ENCODE assay signal across 25 cellular contexts in the genomic region with DNA sequence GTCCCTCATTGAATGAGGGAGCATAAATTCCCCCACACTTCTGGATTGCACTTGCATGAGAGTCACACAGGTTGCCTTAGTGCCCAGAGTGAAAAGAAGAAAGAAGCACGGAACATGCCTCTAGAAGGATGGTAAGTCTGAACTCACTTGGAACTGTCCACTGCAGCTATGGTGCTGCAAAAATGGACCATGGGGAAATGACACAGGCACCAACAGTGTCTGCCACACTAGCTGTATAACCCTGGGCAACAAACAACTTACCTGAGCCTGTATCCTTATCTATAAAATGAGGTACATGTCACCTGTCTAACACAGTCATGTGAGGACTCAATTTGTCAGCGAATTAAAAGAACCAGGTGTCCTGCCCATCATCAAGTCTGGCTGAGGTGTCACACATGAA.
"Had no signal": no experiment of that assay in that cellular context is flagged by ENCODE, and none has a peak within 500 bp of the region (broad histone marks: within the 10 kb centered on the region; RNA-seq: fewer than 3 reads in every experiment).

No MANE protein-coding gene starts in this region.

- H3K4me1 ChIP-seq: body of pancreas, lower lobe of right lung, pancreas, prostate gland, tibial nerve had no signal

- H3K27ac ChIP-seq: body of pancreas, cardiac muscle cell, coronary artery, dorsolateral prefrontal cortex, lower lobe of right lung, pancreas, prostate gland, spleen, tibial nerve, VCaP had no signal

- H3K9me3 ChIP-seq: body of pancreas, lower lobe of right lung, pancreas, prostate gland, spleen had no signal

- H3K27me3 ChIP-seq: body of pancreas, cardiac muscle cell, pancreas, spleen, tibial nerve had no signal

- H3K4me3 ChIP-seq: body of pancreas, cardiac muscle cell, coronary artery, dorsolateral prefrontal cortex, lower lobe of right lung, pancreas, prostate gland, spleen, tibial nerve had no signal

- DNase-seq: activated CD4-positive, alpha-beta T cell treated with anti-CD3 and anti-CD28 coated beads for 48 hours; activated CD4-positive, alpha-beta T cell treated with anti-CD3 and anti-CD28 coated beads, Interleukin-2, amount 50 U/mL, for 48 hours; activated CD8-positive, alpha-beta memory T cell treated with anti-CD3 and anti-CD28 coated beads for 24 hours; activated effector memory CD4-positive, alpha-beta T cell treated with Interleukin-2 at 50 U/mL for 16 hours; activated naive CD4-positive, alpha-beta T cell treated with Interleukin-2 at 50 U/mL for 16 hours; aorta; body of pancreas; dorsolateral prefrontal cortex; effector memory CD8-positive, alpha-beta T cell; foreskin fibroblast; islet precursor cell; lower lobe of right lung; mesendoderm; nucleus accumbens; pancreas; spleen; stimulated activated naive CD4-positive, alpha-beta T cell; SW 1271; T-helper 9 cell had no signal

- H3K36me3 ChIP-seq: cardiac muscle cell, lower lobe of right lung, pancreas, prostate gland, spleen had no signal

- ATAC-seq: activated CD4-positive, CD25-positive, alpha-beta regulatory T cell treated with anti-CD3 and anti-CD28 coated beads, Interleukin-2, amount 50 U/mL, for 24 hours; body of pancreas; effector memory CD8-positive, alpha-beta T cell; lower lobe of right lung; pancreas had no signal
